1 cellular context compared by ENCODE assay signal in genomic region chr5:73858054-73858453, GRCh38.
TF ChIP-seq lines count a peak whose summit lies in the region.

No MANE protein-coding gene starts in this region.

TF ChIP-seq in HepG2, 621 proteins besides CTCF, POLR2A, EP300 and RAD21 (continued from another document and continues in another):
- TF ChIP-seq ZBTB10 (CRISPR knock-in tag; IDR thresholded peaks at IDR 0.05; ENCODE audit: borderline replicate concordance) (peak; percentile 85; the same call in 1 of the 2 replicates), ATF7-NPFF (CRISPR knock-in tag; IDR thresholded peaks at IDR 0.05; ENCODE audit: low read depth) (0 out of 2 replicates have a peak, but pooled peaks have one; percentile 42), ZNF205 (CRISPR knock-in tag; IDR thresholded peaks at IDR 0.05) (0 out of 2 replicates have a peak, but pooled peaks have one; percentile 48), ZNF790 (CRISPR knock-in tag; IDR thresholded peaks at IDR 0.05; ENCODE audit: borderline replicate concordance) (no peak), ZNF496 (CRISPR knock-in tag; IDR thresholded peaks at IDR 0.05; ENCODE audit: insufficient replicate concordance) (no peak), ZNF501 (CRISPR knock-in tag; IDR thresholded peaks at IDR 0.05) (0 out of 2 replicates have a peak, but pooled peaks have one; percentile 24), TCF7L2 (IDR thresholded peaks at IDR 0.05; ENCODE audit: low read depth, low read length) (no peak), ZNF468 (CRISPR knock-in tag; IDR thresholded peaks at IDR 0.05) (no peak), NFE2L2 (IDR thresholded peaks at IDR 0.05; ENCODE audit: low read length) (no peak), FOXP1 (IDR thresholded peaks at IDR 0.05) (no peak), FOXP1 (CRISPR knock-in tag; IDR thresholded peaks at IDR 0.05) (peak; percentile 72; the same call in 1 of the 2 replicates), IRF2 (CRISPR knock-in tag; IDR thresholded peaks at IDR 0.05) (peak; percentile 43; the same call in 1 of the 2 replicates), ZNF75D (CRISPR knock-in tag; IDR thresholded peaks at IDR 0.05; ENCODE audit: borderline replicate concordance) (no peak), ZNF674 (CRISPR knock-in tag; IDR thresholded peaks at IDR 0.05; ENCODE audit: low read depth) (no peak), ATF2 (CRISPR knock-in tag; IDR thresholded peaks at IDR 0.05) (0 out of 2 replicates have a peak, but pooled peaks have one; percentile 49), SMYD3 (CRISPR knock-in tag; IDR thresholded peaks at IDR 0.05) (no peak), HDAC1 (CRISPR knock-in tag; IDR thresholded peaks at IDR 0.05) (0 out of 2 replicates have a peak, but pooled peaks have one; percentile 40), ERF (CRISPR knock-in tag; IDR thresholded peaks at IDR 0.05) (peak; percentile 60; the same call in 1 of the 2 replicates), KDM1A (CRISPR knock-in tag; IDR thresholded peaks at IDR 0.05) (0 out of 2 replicates have a peak, but pooled peaks have one; percentile 28), KMT2B (CRISPR knock-in tag; IDR thresholded peaks at IDR 0.05) (0 out of 2 replicates have a peak, but pooled peaks have one; percentile 45), REPIN1 (CRISPR knock-in tag; IDR thresholded peaks at IDR 0.05; ENCODE audit: borderline replicate concordance, low read depth) (peak; percentile 44; the same call in 1 of the 2 replicates), ZNF441 (CRISPR knock-in tag; IDR thresholded peaks at IDR 0.05; ENCODE audit: borderline replicate concordance) (no peak), ZNF567 (CRISPR knock-in tag; IDR thresholded peaks at IDR 0.05; ENCODE audit: borderline replicate concordance) (0 out of 2 replicates have a peak, but pooled peaks have one; percentile 19), TCF12 (IDR thresholded peaks at IDR 0.05) (no peak), TCF12 (CRISPR knock-in tag; IDR thresholded peaks at IDR 0.05) (0 out of 2 replicates have a peak, but pooled peaks have one; percentile 43), ZNF644 (CRISPR knock-in tag; IDR thresholded peaks at IDR 0.05; ENCODE audit: low read depth) (peak; percentile 63; the same call in 1 of the 2 replicates), FOXA3 (CRISPR knock-in tag; IDR thresholded peaks at IDR 0.05) (peak; percentile 85), ZNF12 (CRISPR knock-in tag; IDR thresholded peaks at IDR 0.05) (peak; percentile 82; the same call in 1 of the 2 replicates), SSRP1 (CRISPR knock-in tag; IDR thresholded peaks at IDR 0.05) (no peak; the same call in 1 of the 2 replicates), HCFC1 (IDR thresholded peaks at IDR 0.05; ENCODE audit: low read depth, low read length) (no peak), ZFYVE20 (CRISPR knock-in tag; IDR thresholded peaks at IDR 0.05; ENCODE audit: borderline replicate concordance, low read depth) (no peak), SIX4 (CRISPR knock-in tag; IDR thresholded peaks at IDR 0.05) (peak; percentile 25; the same call in 1 of the 2 replicates), ZNF788 (CRISPR knock-in tag; IDR thresholded peaks at IDR 0.05; ENCODE audit: borderline replicate concordance) (peak; percentile 49; the same call in 1 of the 2 replicates), KAT8 (CRISPR knock-in tag; IDR thresholded peaks at IDR 0.05) (peak; percentile 60; the same call in 1 of the 2 replicates), ZNF710 (CRISPR knock-in tag; IDR thresholded peaks at IDR 0.05; ENCODE audit: borderline replicate concordance) (peak; percentile 79; the same call in 1 of the 2 replicates)
- TF ChIP-seq, protein P1, sequence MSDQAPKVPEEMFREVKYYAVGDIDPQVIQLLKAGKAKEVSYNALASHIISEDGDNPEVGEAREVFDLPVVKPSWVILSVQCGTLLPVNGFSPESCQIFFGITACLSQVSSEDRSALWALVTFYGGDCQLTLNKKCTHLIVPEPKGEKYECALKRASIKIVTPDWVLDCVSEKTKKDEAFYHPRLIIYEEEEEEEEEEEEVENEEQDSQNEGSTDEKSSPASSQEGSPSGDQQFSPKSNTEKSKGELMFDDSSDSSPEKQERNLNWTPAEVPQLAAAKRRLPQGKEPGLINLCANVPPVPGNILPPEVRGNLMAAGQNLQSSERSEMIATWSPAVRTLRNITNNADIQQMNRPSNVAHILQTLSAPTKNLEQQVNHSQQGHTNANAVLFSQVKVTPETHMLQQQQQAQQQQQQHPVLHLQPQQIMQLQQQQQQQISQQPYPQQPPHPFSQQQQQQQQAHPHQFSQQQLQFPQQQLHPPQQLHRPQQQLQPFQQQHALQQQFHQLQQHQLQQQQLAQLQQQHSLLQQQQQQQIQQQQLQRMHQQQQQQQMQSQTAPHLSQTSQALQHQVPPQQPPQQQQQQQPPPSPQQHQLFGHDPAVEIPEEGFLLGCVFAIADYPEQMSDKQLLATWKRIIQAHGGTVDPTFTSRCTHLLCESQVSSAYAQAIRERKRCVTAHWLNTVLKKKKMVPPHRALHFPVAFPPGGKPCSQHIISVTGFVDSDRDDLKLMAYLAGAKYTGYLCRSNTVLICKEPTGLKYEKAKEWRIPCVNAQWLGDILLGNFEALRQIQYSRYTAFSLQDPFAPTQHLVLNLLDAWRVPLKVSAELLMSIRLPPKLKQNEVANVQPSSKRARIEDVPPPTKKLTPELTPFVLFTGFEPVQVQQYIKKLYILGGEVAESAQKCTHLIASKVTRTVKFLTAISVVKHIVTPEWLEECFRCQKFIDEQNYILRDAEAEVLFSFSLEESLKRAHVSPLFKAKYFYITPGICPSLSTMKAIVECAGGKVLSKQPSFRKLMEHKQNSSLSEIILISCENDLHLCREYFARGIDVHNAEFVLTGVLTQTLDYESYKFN (CRISPR knock-in tag; conservative IDR thresholded peaks at IDR 0.05) = peak; percentile 77
- TF ChIP-seq, protein P2, sequence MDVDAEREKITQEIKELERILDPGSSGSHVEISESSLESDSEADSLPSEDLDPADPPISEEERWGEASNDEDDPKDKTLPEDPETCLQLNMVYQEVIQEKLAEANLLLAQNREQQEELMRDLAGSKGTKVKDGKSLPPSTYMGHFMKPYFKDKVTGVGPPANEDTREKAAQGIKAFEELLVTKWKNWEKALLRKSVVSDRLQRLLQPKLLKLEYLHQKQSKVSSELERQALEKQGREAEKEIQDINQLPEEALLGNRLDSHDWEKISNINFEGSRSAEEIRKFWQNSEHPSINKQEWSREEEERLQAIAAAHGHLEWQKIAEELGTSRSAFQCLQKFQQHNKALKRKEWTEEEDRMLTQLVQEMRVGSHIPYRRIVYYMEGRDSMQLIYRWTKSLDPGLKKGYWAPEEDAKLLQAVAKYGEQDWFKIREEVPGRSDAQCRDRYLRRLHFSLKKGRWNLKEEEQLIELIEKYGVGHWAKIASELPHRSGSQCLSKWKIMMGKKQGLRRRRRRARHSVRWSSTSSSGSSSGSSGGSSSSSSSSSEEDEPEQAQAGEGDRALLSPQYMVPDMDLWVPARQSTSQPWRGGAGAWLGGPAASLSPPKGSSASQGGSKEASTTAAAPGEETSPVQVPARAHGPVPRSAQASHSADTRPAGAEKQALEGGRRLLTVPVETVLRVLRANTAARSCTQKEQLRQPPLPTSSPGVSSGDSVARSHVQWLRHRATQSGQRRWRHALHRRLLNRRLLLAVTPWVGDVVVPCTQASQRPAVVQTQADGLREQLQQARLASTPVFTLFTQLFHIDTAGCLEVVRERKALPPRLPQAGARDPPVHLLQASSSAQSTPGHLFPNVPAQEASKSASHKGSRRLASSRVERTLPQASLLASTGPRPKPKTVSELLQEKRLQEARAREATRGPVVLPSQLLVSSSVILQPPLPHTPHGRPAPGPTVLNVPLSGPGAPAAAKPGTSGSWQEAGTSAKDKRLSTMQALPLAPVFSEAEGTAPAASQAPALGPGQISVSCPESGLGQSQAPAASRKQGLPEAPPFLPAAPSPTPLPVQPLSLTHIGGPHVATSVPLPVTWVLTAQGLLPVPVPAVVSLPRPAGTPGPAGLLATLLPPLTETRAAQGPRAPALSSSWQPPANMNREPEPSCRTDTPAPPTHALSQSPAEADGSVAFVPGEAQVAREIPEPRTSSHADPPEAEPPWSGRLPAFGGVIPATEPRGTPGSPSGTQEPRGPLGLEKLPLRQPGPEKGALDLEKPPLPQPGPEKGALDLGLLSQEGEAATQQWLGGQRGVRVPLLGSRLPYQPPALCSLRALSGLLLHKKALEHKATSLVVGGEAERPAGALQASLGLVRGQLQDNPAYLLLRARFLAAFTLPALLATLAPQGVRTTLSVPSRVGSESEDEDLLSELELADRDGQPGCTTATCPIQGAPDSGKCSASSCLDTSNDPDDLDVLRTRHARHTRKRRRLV (CRISPR knock-in tag; IDR thresholded peaks at IDR 0.05) = no peak
- TF ChIP-seq, protein P3, sequence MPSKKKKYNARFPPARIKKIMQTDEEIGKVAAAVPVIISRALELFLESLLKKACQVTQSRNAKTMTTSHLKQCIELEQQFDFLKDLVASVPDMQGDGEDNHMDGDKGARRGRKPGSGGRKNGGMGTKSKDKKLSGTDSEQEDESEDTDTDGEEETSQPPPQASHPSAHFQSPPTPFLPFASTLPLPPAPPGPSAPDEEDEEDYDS (CRISPR knock-in tag; IDR thresholded peaks at IDR 0.05) = peak; percentile 39; the same call in 1 of the 2 replicates
- TF ChIP-seq, protein P4, sequence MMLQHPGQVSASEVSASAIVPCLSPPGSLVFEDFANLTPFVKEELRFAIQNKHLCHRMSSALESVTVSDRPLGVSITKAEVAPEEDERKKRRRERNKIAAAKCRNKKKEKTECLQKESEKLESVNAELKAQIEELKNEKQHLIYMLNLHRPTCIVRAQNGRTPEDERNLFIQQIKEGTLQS (CRISPR knock-in tag; IDR thresholded peaks at IDR 0.05) = no peak
- TF ChIP-seq, protein P5, sequence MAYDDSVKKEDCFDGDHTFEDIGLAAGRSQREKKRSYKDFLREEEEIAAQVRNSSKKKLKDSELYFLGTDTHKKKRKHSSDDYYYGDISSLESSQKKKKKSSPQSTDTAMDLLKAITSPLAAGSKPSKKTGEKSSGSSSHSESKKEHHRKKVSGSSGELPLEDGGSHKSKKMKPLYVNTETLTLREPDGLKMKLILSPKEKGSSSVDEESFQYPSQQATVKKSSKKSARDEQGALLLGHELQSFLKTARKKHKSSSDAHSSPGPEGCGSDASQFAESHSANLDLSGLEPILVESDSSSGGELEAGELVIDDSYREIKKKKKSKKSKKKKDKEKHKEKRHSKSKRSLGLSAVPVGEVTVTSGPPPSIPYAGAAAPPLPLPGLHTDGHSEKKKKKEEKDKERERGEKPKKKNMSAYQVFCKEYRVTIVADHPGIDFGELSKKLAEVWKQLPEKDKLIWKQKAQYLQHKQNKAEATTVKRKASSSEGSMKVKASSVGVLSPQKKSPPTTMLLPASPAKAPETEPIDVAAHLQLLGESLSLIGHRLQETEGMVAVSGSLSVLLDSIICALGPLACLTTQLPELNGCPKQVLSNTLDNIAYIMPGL (CRISPR knock-in tag; IDR thresholded peaks at IDR 0.05; ENCODE audit: borderline replicate concordance in 1 of 2, low read depth in 1 of 2) = no peak
- TF ChIP-seq, protein P6, sequence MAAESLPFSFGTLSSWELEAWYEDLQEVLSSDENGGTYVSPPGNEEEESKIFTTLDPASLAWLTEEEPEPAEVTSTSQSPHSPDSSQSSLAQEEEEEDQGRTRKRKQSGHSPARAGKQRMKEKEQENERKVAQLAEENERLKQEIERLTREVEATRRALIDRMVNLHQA (CRISPR knock-in tag; IDR thresholded peaks at IDR 0.05) = no peak
